Comparison of ENCODE assay signal across 28 cellular contexts in genomic region chr18:1526996-1527395, GRCh38.
"Had no signal": no experiment of that assay in that cellular context is flagged by ENCODE, and none has a peak within 500 bp of the region (broad histone marks: within the 10 kb centered on the region; RNA-seq: fewer than 3 reads in every experiment).

No MANE protein-coding gene starts in this region.

- H3K27ac ChIP-seq: brain microvascular endothelial cell, SJCRH30, SK-N-MC, WERI-Rb-1 had no signal

- H3K36me3 ChIP-seq: brain microvascular endothelial cell, SJCRH30, WERI-Rb-1 had no signal

- H3K27ac Mint-ChIP-seq: activated CD4-positive, alpha-beta memory T cell treated with anti-CD3 and anti-CD28 coated beads, Interleukin-2, amount 10 ng/mL, durations not matched to agents 7 days and 5 days; activated CD8-positive, alpha-beta memory T cell treated with anti-CD3 and anti-CD28 coated beads, Interleukin-2, amount 10 ng/mL, durations not matched to agents 7 days and 5 days; activated naive CD4-positive, alpha-beta T cell treated with anti-CD3 and anti-CD28 coated beads, Interleukin-2, amount 10 ng/mL, durations not matched to agents 7 days and 5 days; activated naive CD8-positive, alpha-beta T cell; activated naive CD8-positive, alpha-beta T cell treated with anti-CD3 and anti-CD28 coated beads, Interleukin-2, amount 50 U/mL, for 24 hours had no signal

- H3K4me3 ChIP-seq: K562, SJCRH30, SK-N-MC had no signal

- DNase-seq: activated CD4-positive, alpha-beta memory T cell treated with anti-CD3 and anti-CD28 coated beads, Interleukin-2, amount 10 ng/mL, durations not matched to agents 7 days and 5 days; activated CD4-positive, alpha-beta T cell treated with anti-CD3 and anti-CD28 coated beads for 1 hour; activated CD4-positive, alpha-beta T cell treated with anti-CD3 and anti-CD28 coated beads for 48 hours; activated CD4-positive, CD25-positive, alpha-beta regulatory T cell; activated CD8-positive, alpha-beta memory T cell treated with anti-CD3 and anti-CD28 coated beads for 24 hours; activated CD8-positive, alpha-beta memory T cell treated with anti-CD3 and anti-CD28 coated beads, Interleukin-2, amount 10 ng/mL, durations not matched to agents 7 days and 5 days; activated CD8-positive, alpha-beta memory T cell treated with anti-CD3 and anti-CD28 coated beads, Interleukin-2, amount 50 U/mL, for 48 hours; activated effector memory CD4-positive, alpha-beta T cell treated with Interleukin-2 at 50 U/mL for 16 hours; activated naive CD4-positive, alpha-beta T cell treated with anti-CD3 and anti-CD28 coated beads, Interleukin-2, amount 10 ng/mL, durations not matched to agents 7 days and 5 days; activated naive CD8-positive, alpha-beta T cell treated with anti-CD3 and anti-CD28 coated beads, Interleukin-2, amount 50 U/mL, for 24 hours; activated T-cell treated with anti-CD3 and anti-CD28 coated beads, Interleukin-2, amount 50 U/mL, for 48 hours; anterior cingulate cortex; brain microvascular endothelial cell; NCI-H1105; NCI-H1436; NCI-H1694; NCI-H1930; NCI-H2081 treated with DMSO at 0.1 percent for 48 hours; NCI-H345; NCI-H524 treated with DMSO at 0.1 percent for 48 hours; SHP77; SJCRH30; T1000; WERI-Rb-1 had no signal

- H3K4me1 ChIP-seq: SJCRH30 had no signal

- H3K9me3 ChIP-seq: SJCRH30 had no signal

- H3K27me3 ChIP-seq: brain microvascular endothelial cell, SJCRH30 had no signal

- ATAC-seq: activated CD8-positive, alpha-beta memory T cell treated with anti-CD3 and anti-CD28 coated beads, Interleukin-2, amount 10 ng/mL, durations not matched to agents 7 days and 5 days; activated naive CD8-positive, alpha-beta T cell treated with anti-CD3 and anti-CD28 coated beads, Interleukin-2, amount 50 U/mL, for 24 hours; K562; Panc1 had no signal

- FAIRE-seq: K562 had no signal

- H3K4me1 Mint-ChIP-seq: activated CD4-positive, alpha-beta memory T cell treated with anti-CD3 and anti-CD28 coated beads, Interleukin-2, amount 10 ng/mL, durations not matched to agents 7 days and 5 days; activated CD8-positive, alpha-beta memory T cell treated with anti-CD3 and anti-CD28 coated beads, Interleukin-2, amount 10 ng/mL, durations not matched to agents 7 days and 5 days; activated naive CD4-positive, alpha-beta T cell treated with anti-CD3 and anti-CD28 coated beads, Interleukin-2, amount 10 ng/mL, durations not matched to agents 7 days and 5 days; activated naive CD8-positive, alpha-beta T cell treated with anti-CD3 and anti-CD28 coated beads, Interleukin-2, amount 50 U/mL, for 24 hours had no signal

- H3K27me3 Mint-ChIP-seq: activated CD4-positive, alpha-beta memory T cell treated with anti-CD3 and anti-CD28 coated beads, Interleukin-2, amount 10 ng/mL, durations not matched to agents 7 days and 5 days; activated CD8-positive, alpha-beta memory T cell treated with anti-CD3 and anti-CD28 coated beads, Interleukin-2, amount 10 ng/mL, durations not matched to agents 7 days and 5 days; activated naive CD4-positive, alpha-beta T cell treated with anti-CD3 and anti-CD28 coated beads, Interleukin-2, amount 10 ng/mL, durations not matched to agents 7 days and 5 days; activated naive CD8-positive, alpha-beta T cell; activated naive CD8-positive, alpha-beta T cell treated with anti-CD3 and anti-CD28 coated beads, Interleukin-2, amount 50 U/mL, for 24 hours had no signal

- H3K4me3 Mint-ChIP-seq: activated CD4-positive, alpha-beta memory T cell treated with anti-CD3 and anti-CD28 coated beads, Interleukin-2, amount 10 ng/mL, durations not matched to agents 7 days and 5 days; activated CD8-positive, alpha-beta memory T cell treated with anti-CD3 and anti-CD28 coated beads, Interleukin-2, amount 10 ng/mL, durations not matched to agents 7 days and 5 days; activated naive CD4-positive, alpha-beta T cell treated with anti-CD3 and anti-CD28 coated beads, Interleukin-2, amount 10 ng/mL, durations not matched to agents 7 days and 5 days; activated naive CD8-positive, alpha-beta T cell; activated naive CD8-positive, alpha-beta T cell treated with anti-CD3 and anti-CD28 coated beads, Interleukin-2, amount 50 U/mL, for 24 hours had no signal

- H3K36me3 Mint-ChIP-seq: activated CD8-positive, alpha-beta memory T cell treated with anti-CD3 and anti-CD28 coated beads, Interleukin-2, amount 10 ng/mL, durations not matched to agents 7 days and 5 days; activated naive CD4-positive, alpha-beta T cell treated with anti-CD3 and anti-CD28 coated beads, Interleukin-2, amount 10 ng/mL, durations not matched to agents 7 days and 5 days; activated naive CD8-positive, alpha-beta T cell had no signal
